Comparison of ENCODE assay signal across 10 cellular contexts in genomic region chr9:112041536-112042243, GRCh38.
DNase-seq lines count a peak whose midpoint lies in the region; TF ChIP-seq lines count a peak whose summit lies in the region.
"Had no signal": no experiment of that assay in that cellular context is flagged by ENCODE, and none has a peak within 500 bp of the region (broad histone marks: within the 10 kb centered on the region; RNA-seq: fewer than 3 reads in every experiment).

No MANE protein-coding gene starts in this region.

- peak overlapping the region; percentile 93 for H3K27ac Mint-ChIP-seq in chondrocyte (ENCODE audit: unreplicated experiment)
- no peak overlapping the region for H3K27ac Mint-ChIP-seq in nephron progenitor cell

- no peak overlapping the region for H3K4me3 ChIP-seq in A673 (ENCODE audit: low read depth, low read length, poor library complexity, severe bottlenecking)

- H3K4me1 Mint-ChIP-seq in chondrocyte (ENCODE audit: low read depth), result peaks cover 82% of the 10 kb centered on the region
- peaks cover 11% of the 10 kb centered on the region for H3K4me1 Mint-ChIP-seq in nephron progenitor cell

- no peaks in the 10 kb centered on the region for H3K27me3 ChIP-seq in A673 (replicated peaks; ENCODE audit: insufficient read depth, low read depth, low read length, poor library complexity)

- no peaks in the 10 kb centered on the region for H3K36me3 ChIP-seq in A673 (ENCODE audit: insufficient read depth, low read length, poor library complexity, severe bottlenecking)

- H3K4me1 ChIP-seq in A673 (ENCODE audit: insufficient read depth, low read length, poor library complexity, severe bottlenecking), result peaks cover 7% of the 10 kb centered on the region

- DNase-seq in A673 (ENCODE audit: low spot score) (peak; percentile 84), HS-5 (ENCODE audit: low read depth) (peak; percentile 100), chondrocyte (ENCODE audit: low spot score) (peak; percentile 94), left kidney (ENCODE audit: low read depth, low spot score) (peak; percentile 80), SK-N-DZ (ENCODE audit: low spot score) (no peak), nucleus accumbens (lab: John Stamatoyannopoulos, UW) (no peak), nephron progenitor cell (no peak)
- no peak for DNase-seq in stimulated activated CD4-positive, alpha-beta T cell treated with anti-CD3 and anti-CD28 coated beads, Interleukin-2, amount 100 ng/mL, for 48 hours
- DNase-seq: activated naive CD4-positive, alpha-beta T cell; NCI-H69 had no signal

- H3K27ac ChIP-seq in A673 (ENCODE audit: low read depth, low read length, poor library complexity, severe bottlenecking), result peak overlapping the region; percentile 62

- H3K36me3 Mint-ChIP-seq in chondrocyte (ENCODE audit: low read depth) (peaks cover 2% of the 10 kb centered on the region), nephron progenitor cell (ENCODE audit: low read depth) (peaks cover 44% of the 10 kb centered on the region)

- intact Hi-C loops in A673 (cut with micrococcal nuclease; ENCODE audit: unreplicated experiment), result no loop called here

- BruUV-seq in A673 (replicated peaks; lab: Mats Ljungman, UMichigan), result no TSS peak

- CTCF ChIA-PET in A673 (lab: Charles Lee), result interaction anchor here (0.6 kb wide), 1 partner anchor 13 kb away, joined by 3 read pairs; no protein-coding TSS in a partner anchor

- H3K27me3 Mint-ChIP-seq in chondrocyte (ENCODE audit: low read depth), result no peaks in the 10 kb centered on the region
- H3K27me3 Mint-ChIP-seq in nephron progenitor cell (ENCODE audit: low read depth, poor library complexity), result peaks cover 2% of the 10 kb centered on the region

- TF ChIP-seq CTCF in A673 (conservative IDR thresholded peaks at IDR 0.05; ENCODE audit: low read depth, low read length), result no peak
- TF ChIP-seq CTCF in chondrocyte (IDR thresholded peaks at IDR 0.05), result no peak
- TF ChIP-seq CTCF in nephron progenitor cell (IDR thresholded peaks at IDR 0.05), result no peak

- POLR2A ChIA-PET in A673 (lab: Charles Lee; ENCODE audit: low non-redundant PET), result no interaction called here

- H3K4me3 Mint-ChIP-seq in chondrocyte (ENCODE audit: unreplicated experiment), result no peak overlapping the region
- no peak overlapping the region for H3K4me3 Mint-ChIP-seq in nephron progenitor cell

- no peaks in the 10 kb centered on the region for H3K9me3 ChIP-seq in A673 (ENCODE audit: low read depth, low read length, poor library complexity, severe bottlenecking)

- no peaks in the 10 kb centered on the region for H3K9me3 Mint-ChIP-seq in chondrocyte (ENCODE audit: low read depth)
- no peaks in the 10 kb centered on the region for H3K9me3 Mint-ChIP-seq in nephron progenitor cell

Comparison
In these comparisons a context has a peak if more than half of its experiments do, and no peak if none do; other contexts are left out.
1. DNase-seq: peak in A673 (single experiment), HS-5 (single experiment), chondrocyte (single experiment) and left kidney (single experiment); none in SK-N-DZ (single experiment), nucleus accumbens (0 of 56), stimulated activated CD4-positive, alpha-beta T cell treated with anti-CD3 and anti-CD28 coated beads, Interleukin-2, amount 100 ng/mL, for 48 hours (0 of 2) and nephron progenitor cell (single experiment).